Comparison of ENCODE assay signal across 31 cellular contexts in genomic region chr18:35571138-35571537, GRCh38.
"Had no signal": no experiment of that assay in that cellular context is flagged by ENCODE, and none has a peak within 500 bp of the region (broad histone marks: within the 10 kb centered on the region; RNA-seq: fewer than 3 reads in every experiment).

No MANE protein-coding gene starts in this region.

- H3K4me2 ChIP-seq: smooth muscle cell had no signal

- H3K27me3 Mint-ChIP-seq: activated CD4-positive, alpha-beta T cell treated with anti-CD3 and anti-CD28 coated beads for 36 hours; activated naive CD8-positive, alpha-beta T cell treated with anti-CD3 and anti-CD28 coated beads for 36 hours; stimulated activated naive B cell treated with anti-CD40 and anti-IgM and Interleukin-4, amounts not matched to agents 10 μg/mL and 1 μg/mL and 100 μg/mL, for 72 hours had no signal

- H3K27ac Mint-ChIP-seq: activated CD4-positive, alpha-beta T cell treated with anti-CD3 and anti-CD28 coated beads for 36 hours; activated naive CD4-positive, alpha-beta T cell treated with anti-CD3 and anti-CD28 coated beads for 36 hours; activated naive CD8-positive, alpha-beta T cell treated with anti-CD3 and anti-CD28 coated beads for 36 hours; activated T-helper 1 cell treated with anti-CD3 and anti-CD28 coated beads, Interleukin-12 subunit alpha, Interleukin-12 subunit beta, Interleukin-2, Interleukin-4 antibody, amounts not matched to agents 30 ng/mL and 10 ng/mL and 1 ng/mL, durations not matched to agents 14 hours and 24 hours and 36 hours; mesothelial cell of epicardium; naive thymus-derived CD4-positive, alpha-beta T cell; stimulated activated naive B cell treated with anti-CD40 and anti-IgM and Interleukin-4, amounts not matched to agents 10 μg/mL and 1 μg/mL and 100 μg/mL, for 72 hours; T-helper 2 cell treated with Interferon-gamma antibody and Interleukin-4, amounts not matched to agents 5 μg/mL and 100 μg/mL, for 36 hours had no signal

- H3K27me3 ChIP-seq: esophagus squamous epithelium, gastroesophageal sphincter, pancreas, stomach, thyroid gland, upper lobe of right lung had no signal

- H3K4me3 Mint-ChIP-seq: activated CD4-positive, alpha-beta T cell treated with anti-CD3 and anti-CD28 coated beads for 36 hours; activated naive CD4-positive, alpha-beta T cell treated with anti-CD3 and anti-CD28 coated beads for 36 hours; activated naive CD8-positive, alpha-beta T cell treated with anti-CD3 and anti-CD28 coated beads for 36 hours; activated T-helper 1 cell treated with anti-CD3 and anti-CD28 coated beads, Interleukin-12 subunit alpha, Interleukin-12 subunit beta, Interleukin-2, Interleukin-4 antibody, amounts not matched to agents 30 ng/mL and 10 ng/mL and 1 ng/mL, durations not matched to agents 14 hours and 24 hours and 36 hours; mesothelial cell of epicardium; naive thymus-derived CD4-positive, alpha-beta T cell; stimulated activated naive B cell treated with anti-CD40 and anti-IgM and Interleukin-4, amounts not matched to agents 10 μg/mL and 1 μg/mL and 100 μg/mL, for 72 hours; T-helper 2 cell treated with Interferon-gamma antibody and Interleukin-4, amounts not matched to agents 5 μg/mL and 100 μg/mL, for 36 hours had no signal

- H3K36me3 Mint-ChIP-seq: mesothelial cell of epicardium had no signal

- H3K9me3 ChIP-seq: esophagus squamous epithelium, gastroesophageal sphincter, pancreas, prostate gland, thyroid gland, upper lobe of right lung had no signal

- H3K4me1 Mint-ChIP-seq: mesothelial cell of epicardium had no signal

- ATAC-seq: activated CD4-positive, alpha-beta T cell treated with anti-CD3 and anti-CD28 coated beads for 36 hours; gastroesophageal sphincter; left cardiac atrium; naive thymus-derived CD4-positive, alpha-beta T cell; pancreas; sciatic nerve; stimulated activated naive B cell treated with anti-CD40 and anti-IgM and Interleukin-4, amounts not matched to agents 10 μg/mL and 1 μg/mL and 100 μg/mL, for 72 hours; upper lobe of right lung had no signal

- H3K4me1 ChIP-seq: gastroesophageal sphincter, pancreas, prostate gland, thyroid gland, upper lobe of right lung had no signal

- H3K4me3 ChIP-seq: esophagus squamous epithelium, gastroesophageal sphincter, pancreas, prostate gland, smooth muscle cell, stomach, thyroid gland, upper lobe of right lung had no signal

- DNase-seq: activated CD4-positive, alpha-beta T cell treated with anti-CD3 and anti-CD28 coated beads for 36 hours; activated CD4-positive, alpha-beta T cell treated with anti-CD3 and anti-CD28 coated beads, Interleukin-2, amount 50 U/mL, for 4 hours; activated CD4-positive, CD25-positive, alpha-beta regulatory T cell; activated CD8-positive, alpha-beta memory T cell treated with anti-CD3 and anti-CD28 coated beads for 24 hours; activated effector memory CD4-positive, alpha-beta T cell treated with anti-CD3 and anti-CD28 coated beads, Interleukin-2, amount 50 U/mL, for 16 hours; activated naive CD4-positive, alpha-beta T cell treated with anti-CD3 and anti-CD28 coated beads for 36 hours; activated naive CD8-positive, alpha-beta T cell treated with anti-CD3 and anti-CD28 coated beads for 36 hours; dermis blood vessel endothelial cell; effector CD4-positive, alpha-beta T cell; esophagus squamous epithelium; hippocampal formation; left cardiac atrium; naive thymus-derived CD4-positive, alpha-beta T cell; pancreas; retina; stimulated activated CD4-positive, alpha-beta T cell treated with anti-CD3 and anti-CD28 coated beads, Interleukin-1b, Interleukin-23, amount 100 ng/mL, for 48 hours; stimulated activated CD4-positive, alpha-beta T cell treated with anti-CD3 and anti-CD28 coated beads, Interleukin-4, amount 100 ng/mL, for 4 hours; stimulated activated CD8-positive, alpha-beta memory T cell treated with anti-CD3 and anti-CD28 coated beads, Interleukin-4, amount 100 ng/mL, for 48 hours; stimulated activated naive B cell treated with anti-CD40 and anti-IgM and Interleukin-4, amounts not matched to agents 10 μg/mL and 1 μg/mL and 100 μg/mL, for 72 hours; stomach; T-helper 1 cell; thyroid gland; upper lobe of right lung had no signal

- H3K36me3 ChIP-seq: esophagus squamous epithelium, gastroesophageal sphincter, pancreas, prostate gland, stomach, thyroid gland, upper lobe of right lung had no signal

- H3K27ac ChIP-seq: epithelial cell of prostate, esophagus squamous epithelium, gastroesophageal sphincter, pancreas, prostate gland, stomach, thyroid gland, upper lobe of right lung had no signal
